21 cellular contexts compared by ENCODE assay signal in genomic region chr1:155014709-155015508, GRCh38. TPM values are rescaled to one million over a fixed set of nuclear protein-coding genes. Genes with fewer than 3 reads are reported as not detected.
DNase-seq lines count a peak whose midpoint lies in the region; ATAC-seq and TF ChIP-seq lines count a peak whose summit lies in the region.
"Had no signal": no experiment of that assay in that cellular context is flagged by ENCODE, and none has a peak within 500 bp of the region (broad histone marks: within the 10 kb centered on the region; RNA-seq: fewer than 3 reads in every experiment).

No MANE protein-coding gene starts in this region.

- no peak for TF ChIP-seq POLR2A in vagina (IDR thresholded peaks at IDR 0.05)

- no peak for ATAC-seq in natural killer cell treated with Interleukin-12 subunit alpha and Interleukin-12 subunit beta and Interleukin-15 and Interleukin-18, amount 100 ng/mL, for 72 hours
- no peak for ATAC-seq in natural killer cell
- no peak for ATAC-seq in mucosa of descending colon
- ATAC-seq in HG02642 (IDR thresholded peaks at IDR 0.05; ENCODE audit: poor library complexity, unreplicated experiment), result no peak
- ATAC-seq: esophagus mucosa had no signal

- no peaks in the 10 kb centered on the region for H3K9me3 ChIP-seq in mucosa of descending colon
- no peaks in the 10 kb centered on the region for H3K9me3 ChIP-seq in vagina
- H3K9me3 ChIP-seq: thyroid gland had no signal

- H3K27me3 ChIP-seq in vagina, result no peaks in the 10 kb centered on the region
- H3K27me3 ChIP-seq: thyroid gland had no signal

- H3K9me3 Mint-ChIP-seq in natural killer cell treated with Interleukin-12 subunit alpha and Interleukin-12 subunit beta and Interleukin-15 and Interleukin-18, amount 100 ng/mL, for 72 hours, result no peaks in the 10 kb centered on the region
- no peaks in the 10 kb centered on the region for H3K9me3 Mint-ChIP-seq in natural killer cell
- H3K9me3 Mint-ChIP-seq: activated T-helper 2 cell treated with anti-CD3 and anti-CD28 coated beads, Interferon-gamma antibody, Interleukin-2, Interleukin-4, amounts not matched to agents 10 μg/mL and 5 μg/mL and 100 μg/mL, durations not matched to agents 14 hours and 24 hours and 36 hours; neural crest cell had no signal

- H3K27ac Mint-ChIP-seq in natural killer cell treated with Interleukin-12 subunit alpha and Interleukin-12 subunit beta and Interleukin-15 and Interleukin-18, amount 100 ng/mL, for 72 hours, result no peak overlapping the region
- no peak overlapping the region for H3K27ac Mint-ChIP-seq in natural killer cell

- H3K4me3 ChIP-seq in mucosa of descending colon, result no peak overlapping the region
- no peak overlapping the region for H3K4me3 ChIP-seq in vagina
- H3K4me3 ChIP-seq: thyroid gland had no signal

- H3K4me1 ChIP-seq in mucosa of descending colon (ENCODE audit: low read depth), result peaks cover 57% of the 10 kb centered on the region
- peaks cover 89% of the 10 kb centered on the region for H3K4me1 ChIP-seq in vagina

- no peaks in the 10 kb centered on the region for H3K36me3 ChIP-seq in mucosa of descending colon (ENCODE audit: low read depth)
- peaks cover 0 to 12% of the 10 kb centered on the region in 2 donors for H3K36me3 ChIP-seq in vagina

- H3K4me1 Mint-ChIP-seq in natural killer cell treated with Interleukin-12 subunit alpha and Interleukin-12 subunit beta and Interleukin-15 and Interleukin-18, amount 100 ng/mL, for 72 hours (ENCODE audit: low read depth in 2 of 2), result peaks cover 23 to 48% of the 10 kb centered on the region in 2 donors
- peaks cover 17 to 65% of the 10 kb centered on the region in 2 donors for H3K4me1 Mint-ChIP-seq in natural killer cell

- TF ChIP-seq CTCF in natural killer cell (IDR thresholded peaks at IDR 0.05) (no peak), VCaP (conservative IDR thresholded peaks at IDR 0.05) (no peak), mucosa of descending colon (IDR thresholded peaks at IDR 0.05) (no peak), vagina (IDR thresholded peaks at IDR 0.05) (no peak)

- DNase-seq in natural killer cell treated with Interleukin-12 subunit alpha and Interleukin-12 subunit beta and Interleukin-15 and Interleukin-18, amount 100 ng/mL, for 72 hours (ENCODE audit: low spot score), result peak; percentile 45
- DNase-seq in natural killer cell, result no peak
- DNase-seq in mucosa of descending colon, result peak in 2 of 3 donors; percentile 43 to 53
- no peak for DNase-seq in vagina (ENCODE audit: extremely low spot score in 2 of 2)
- DNase-seq in superior temporal gyrus (ENCODE audit: extremely low spot score), result no peak
- DNase-seq in effector CD8-positive, alpha-beta T cell (lab: John Stamatoyannopoulos, UW), result no peak
- DNase-seq: activated CD8-positive, alpha-beta memory T cell treated with anti-CD3 and anti-CD28 coated beads for 24 hours; KBM-7; NCI-H2029 treated with DMSO at 0.1 percent for 48 hours; NCI-H446; NK-92 treated with Interleukin-12 subunit alpha and Interleukin-12 subunit beta, amount 100 ng/mL, for 24 hours; thyroid gland had no signal

- H3K36me3 Mint-ChIP-seq in natural killer cell treated with Interleukin-12 subunit alpha and Interleukin-12 subunit beta and Interleukin-15 and Interleukin-18, amount 100 ng/mL, for 72 hours, result no peaks in the 10 kb centered on the region
- no peaks in the 10 kb centered on the region for H3K36me3 Mint-ChIP-seq in natural killer cell

- intact Hi-C loops in natural killer cell (cut with micrococcal nuclease), result no loop called here
- intact Hi-C loops in mucosa of descending colon (cut with DNase I, micrococcal nuclease), result loop anchor here in 1 of 2 donors (10.0 kb wide), 1 partner anchor 50 kb away; the partner anchor contains the start of gene PYGO2
- intact Hi-C loops in vagina (cut with DNase I), result loop anchor here (5.0 kb wide), 1 partner anchor 53 kb away; the partner anchor contains the start of gene PYGO2

- H3K27me3 Mint-ChIP-seq in natural killer cell treated with Interleukin-12 subunit alpha and Interleukin-12 subunit beta and Interleukin-15 and Interleukin-18, amount 100 ng/mL, for 72 hours, result no peaks in the 10 kb centered on the region
- H3K27me3 Mint-ChIP-seq in natural killer cell (ENCODE audit: low read depth in 2 of 2), result no peaks in the 10 kb centered on the region

- no peak overlapping the region for H3K4me3 Mint-ChIP-seq in natural killer cell treated with Interleukin-12 subunit alpha and Interleukin-12 subunit beta and Interleukin-15 and Interleukin-18, amount 100 ng/mL, for 72 hours
- no peak overlapping the region for H3K4me3 Mint-ChIP-seq in natural killer cell

- H3K27ac ChIP-seq in VCaP (peak overlapping the region; percentile 81), vagina (peak overlapping the region; percentile 99)

RNA-seq across cellular contexts. Expression of gene ZBTB7B, which starts 12.3 kb away (rescaled TPM):
- total RNA-seq in natural killer cell treated with Interleukin-12 subunit alpha and Interleukin-12 subunit beta and Interleukin-15 and Interleukin-18, amount 100 ng/mL, for 72 hours, result 100 to 1,000 TPM in 1 of 2 donors, 10 to 100 TPM in 1; 78.4 to 107 TPM
- total RNA-seq in natural killer cell (10 to 100 TPM; 61.2 to 75.4 (median 63.3) TPM), mucosa of descending colon (100 to 1,000 TPM; 175 to 313 (median 255) TPM), vagina (77.6 TPM)

RNA-seq across cellular contexts. Expression of gene DCST2, which starts 18.7 kb away (rescaled TPM):
- under 1 TPM in 1 of 2 donors, not detected in 1; 0.57 TPM for total RNA-seq in natural killer cell treated with Interleukin-12 subunit alpha and Interleukin-12 subunit beta and Interleukin-15 and Interleukin-18, amount 100 ng/mL, for 72 hours
- under 1 TPM; 0.30 to 0.92 (median 0.32) TPM for total RNA-seq in natural killer cell
- 1 to 10 TPM; 1.7 to 3.3 (median 2.3) TPM for total RNA-seq in mucosa of descending colon
- 7.9 TPM for total RNA-seq in vagina
- total RNA-seq: Daoy, RPMI7951 had no signal

RNA-seq across cellular contexts. Expression of gene DCST1, which starts 18.7 kb away (rescaled TPM):
- total RNA-seq in natural killer cell treated with Interleukin-12 subunit alpha and Interleukin-12 subunit beta and Interleukin-15 and Interleukin-18, amount 100 ng/mL, for 72 hours, result not detected
- total RNA-seq in natural killer cell (under 1 TPM in 2 of 3 donors, not detected in 1; 0.35 to 0.60 TPM), mucosa of descending colon (under 1 TPM in 2 of 3 donors, not detected in 1; 0.19 to 0.20 TPM), vagina (not detected)
- total RNA-seq: Daoy, dermis microvascular lymphatic vessel endothelial cell, mesenteric fat pad, neural crest cell, RPMI7951 had no signal

RNA-seq across cellular contexts. Expression of gene LENEP, which starts 21.5 kb away (rescaled TPM):
- 1 to 10 TPM in 1 of 2 donors, under 1 TPM in 1; 0.48 to 4.3 TPM for total RNA-seq in natural killer cell treated with Interleukin-12 subunit alpha and Interleukin-12 subunit beta and Interleukin-15 and Interleukin-18, amount 100 ng/mL, for 72 hours
- not detected for total RNA-seq in natural killer cell
- under 1 TPM in 2 of 3 donors, not detected in 1; 0.60 to 0.76 TPM for total RNA-seq in mucosa of descending colon
- not detected for total RNA-seq in vagina
- total RNA-seq: Daoy, esophagus mucosa, mesenteric fat pad, RPMI7951, thyroid gland had no signal

RNA-seq across cellular contexts. Expression of gene FLAD1, which starts 31.8 kb away (rescaled TPM):
- 10 to 100 TPM; 53.1 to 84.2 TPM for total RNA-seq in natural killer cell treated with Interleukin-12 subunit alpha and Interleukin-12 subunit beta and Interleukin-15 and Interleukin-18, amount 100 ng/mL, for 72 hours
- 10 to 100 TPM; 32.1 to 47.6 (median 38.7) TPM for total RNA-seq in natural killer cell
- total RNA-seq in mucosa of descending colon, result 10 to 100 TPM; 28.4 to 40.4 (median 31.2) TPM
- 20.6 TPM for total RNA-seq in vagina

Comparison
In these comparisons a context has a peak if more than half of its experiments do, and no peak if none do; other contexts are left out.
1. DNase-seq: peak in natural killer cell treated with Interleukin-12 subunit alpha and Interleukin-12 subunit beta and Interleukin-15 and Interleukin-18, amount 100 ng/mL, for 72 hours (single experiment) and mucosa of descending colon (2 of 3); none in natural killer cell (single experiment), vagina (0 of 2), superior temporal gyrus (single experiment) and effector CD8-positive, alpha-beta T cell (single experiment).